Comparison of ENCODE assay signal across 8 cellular contexts in genomic region chr9:96874947-96875459, GRCh38. TPM values are rescaled to one million over a fixed set of nuclear protein-coding genes. Genes with fewer than 3 reads are reported as not detected.
DNase-seq lines count a peak whose midpoint lies in the region; ATAC-seq and TF ChIP-seq lines count a peak whose summit lies in the region.

No MANE protein-coding gene starts in this region.

- H3K9me3 ChIP-seq in neutrophil, result no peaks in the 10 kb centered on the region
- peaks cover 0 to 5% (median 2%) of the 10 kb centered on the region in 4 donors for H3K9me3 ChIP-seq in tibial nerve

- 40 to 46% methylated on average over 13 of the region's 13 CpGs for WGBS in tibial nerve, 2 donors

- peak overlapping the region; percentile 52 for H3K27ac ChIP-seq in neutrophil
- H3K27ac ChIP-seq in tibial nerve, result no peak overlapping the region

- H3K27me3 ChIP-seq in neutrophil (peaks cover 47% of the 10 kb centered on the region), tibial nerve (peaks cover 0 to 39% of the 10 kb centered on the region in 2 donors)

- TF ChIP-seq EP300 in tibial nerve (IDR thresholded peaks at IDR 0.05), result no peak

- H3K4me3 ChIP-seq in fibroblast of pulmonary artery (replicated peaks; ENCODE audit: low read depth, low read length), result peak overlapping the region; percentile 76
- H3K4me3 ChIP-seq in neutrophil (ENCODE audit: low read depth in 1 of 2, low read length in 1 of 2), result peak overlapping the region; percentile 73 to 75
- peak overlapping the region in 2 of 4 donors; percentile 33 to 44 for H3K4me3 ChIP-seq in tibial nerve

- TF ChIP-seq CTCF in GM13976 (IDR thresholded peaks at IDR 0.05; ENCODE audit: borderline replicate concordance, control extremely low read depth, extremely low read depth, insufficient read depth, missing control alignments) (no peak), fibroblast of pulmonary artery (IDR thresholded peaks at IDR 0.05; ENCODE audit: low read length, missing control alignments) (no peak), neutrophil (IDR thresholded peaks at IDR 0.05) (no peak), tibial nerve (IDR thresholded peaks at IDR 0.05) (no peak)

- peak; percentile 74 for DNase-seq in GM13976 (ENCODE audit: low spot score)
- peak; percentile 98 for DNase-seq in LHCN-M2 (ENCODE audit: low read depth)
- DNase-seq in activated CD4-positive, alpha-beta T cell treated with anti-CD3 and anti-CD28 coated beads for 48 hours, result peak; percentile 38
- DNase-seq in fibroblast of pulmonary artery (ENCODE audit: low read depth), result peak; percentile 74
- DNase-seq in OCI-M2 (lab: John Stamatoyannopoulos, UW; ENCODE audit: unreplicated experiment), result no peak
- no peak for DNase-seq in tibial nerve (ENCODE audit: low spot score in 2 of 2)

- in situ Hi-C loops in GM13976 (cut with MboI; ENCODE audit: low sequenced_read_pairs, unreplicated experiment), result loop anchor here (25.0 kb wide), 2 partner anchors 237 to 737 kb away; no protein-coding TSS in a partner anchor

- H3K36me3 ChIP-seq in neutrophil (no peaks in the 10 kb centered on the region), tibial nerve (peaks cover 0 to 5% (median 0%) of the 10 kb centered on the region in 3 donors)

- no peak for TF ChIP-seq POLR2A in tibial nerve (IDR thresholded peaks at IDR 0.05)

- H3K4me1 ChIP-seq in neutrophil (ENCODE audit: control insufficient read depth in 1 of 2, insufficient read depth in 1 of 2, low read depth in 1 of 2, low read length in 1 of 2), result peaks cover 31 to 32% of the 10 kb centered on the region in 2 experiments
- H3K4me1 ChIP-seq in tibial nerve, result peaks cover 0 to 22% (median 6%) of the 10 kb centered on the region in 4 donors

- ATAC-seq in GM21786 (IDR thresholded peaks at IDR 0.05; ENCODE audit: unreplicated experiment), result peak; percentile 58

RNA-seq across cellular contexts. Expression of gene ZNF782, which starts 20.7 kb away (rescaled TPM):
- total RNA-seq in LHCN-M2 (2014; rRNA removed) (4.2 and 4.4 TPM in 2 replicates), tibial nerve (10 to 100 TPM in 2 of 4 donors, 1 to 10 TPM in 2; 8.0 to 15.9 (median 9.6) TPM)
- polyA plus RNA-seq in LHCN-M2 (2012), result 0.86 TPM

RNA-seq across cellular contexts. Expression of gene NUTM2G, which starts 53.6 kb away (rescaled TPM):
- total RNA-seq in LHCN-M2 (2014; rRNA removed), result not detected in 2 replicates
- 0.32 TPM for polyA plus RNA-seq in LHCN-M2 (2012)
- total RNA-seq in tibial nerve, result not detected

Comparison
In these comparisons a context has a peak if more than half of its experiments do, and no peak if none do; other contexts are left out.
1. DNase-seq: peak in GM13976 (single experiment), LHCN-M2 (single experiment), activated CD4-positive, alpha-beta T cell treated with anti-CD3 and anti-CD28 coated beads for 48 hours (single experiment) and fibroblast of pulmonary artery (single experiment); none in OCI-M2 (single experiment) and tibial nerve (0 of 2).